In genomic region chr1:236795035-236795756, GRCh38 we compare ENCODE assay signal across 1 cellular context.
TF ChIP-seq lines count a peak whose summit lies in the region.

TSS of gene MTR (plus strand) at chr1:236795292. CDS start at chr1:236795704, 412 bp downstream.

TF ChIP-seq in K562, 482 proteins besides CTCF, POLR2A, EP300 and RAD21 (continued from another document and continues in another):
- TF ChIP-seq AFF4 (CRISPR knock-in tag; IDR thresholded peaks at IDR 0.05), result peak; percentile 85
- TF ChIP-seq ZNF699 (CRISPR knock-in tag; IDR thresholded peaks at IDR 0.05; ENCODE audit: insufficient replicate concordance), result no peak
- TF ChIP-seq MYC (IDR thresholded peaks at IDR 0.05; ENCODE audit: low read depth, low read length), result peak; percentile 93
- TF ChIP-seq MYC (CRISPR knock-in tag; IDR thresholded peaks at IDR 0.05; ENCODE audit: borderline replicate concordance, low read depth), result peak; percentile 99
- TF ChIP-seq ERF (CRISPR knock-in tag; IDR thresholded peaks at IDR 0.05), result peak; percentile 61; the same call in 1 of the 2 replicates
- no peak for TF ChIP-seq FOXM1 (IDR thresholded peaks at IDR 0.05; ENCODE audit: low read depth)
- TF ChIP-seq FOXM1 (CRISPR knock-in tag; IDR thresholded peaks at IDR 0.05; ENCODE audit: low read depth), result no peak
- 0 out of 2 replicates have a peak, but pooled peaks have one; percentile 46 for TF ChIP-seq GABPB2 (CRISPR knock-in tag; conservative IDR thresholded peaks at IDR 0.05)
- peak; percentile 46 for TF ChIP-seq HMGN3 (IDR thresholded peaks at IDR 0.05; ENCODE audit: borderline replicate concordance, extremely low read depth, insufficient read length, low read depth, low read length)
- no peak for TF ChIP-seq GATAD2B (IDR thresholded peaks at IDR 0.05; ENCODE audit: borderline replicate concordance)
- peak; percentile 33 for TF ChIP-seq ZC3H11A (IDR thresholded peaks at IDR 0.05; ENCODE audit: low read depth, low read length)
- TF ChIP-seq DACH1 (IDR thresholded peaks at IDR 0.05; ENCODE audit: partially characterized antibody), result no peak
- TF ChIP-seq BRD4 (IDR thresholded peaks at IDR 0.05), result no peak
- no peak for TF ChIP-seq MTA1 (IDR thresholded peaks at IDR 0.05; ENCODE audit: borderline replicate concordance)
- TF ChIP-seq ESRRB (CRISPR knock-in tag; IDR thresholded peaks at IDR 0.05; ENCODE audit: borderline replicate concordance), result no peak
- TF ChIP-seq EWSR1 (IDR thresholded peaks at IDR 0.05; ENCODE audit: borderline replicate concordance, low read depth, partially characterized antibody), result no peak
- peak in 1 of 2 experiments; percentile 63; a peak in 3 of 4 replicates for TF ChIP-seq MAZ (CRISPR knock-in tag; conservative IDR thresholded peaks at IDR 0.05 in 1 of 2, IDR thresholded peaks at IDR 0.05 in 1 of 2)
- TF ChIP-seq HMG20B (CRISPR knock-in tag; IDR thresholded peaks at IDR 0.05), result no peak
- TF ChIP-seq NFXL1 (CRISPR knock-in tag; IDR thresholded peaks at IDR 0.05), result no peak
- TF ChIP-seq ZNF41 (CRISPR knock-in tag; conservative IDR thresholded peaks at IDR 0.05), result no peak; the same call in 1 of the 2 replicates
- TF ChIP-seq MEF2D (tag; conservative IDR thresholded peaks at IDR 0.05; ENCODE audit: low read depth), result no peak
- no peak for TF ChIP-seq HNRNPK (IDR thresholded peaks at IDR 0.05; ENCODE audit: low read depth, low read length, poor library complexity, severe bottlenecking)
- no peak for TF ChIP-seq CUX1 (CRISPR knock-in tag; IDR thresholded peaks at IDR 0.05)
- peak; percentile 69; the same call in 1 of the 2 replicates for TF ChIP-seq CBX5 (IDR thresholded peaks at IDR 0.05; ENCODE audit: borderline replicate concordance, low read depth)
- TF ChIP-seq CEBPZ (IDR thresholded peaks at IDR 0.05; ENCODE audit: borderline replicate concordance, low read depth, low read length), result no peak; the same call in 1 of the 2 replicates
- TF ChIP-seq ETV6 (IDR thresholded peaks at IDR 0.05; ENCODE audit: borderline replicate concordance in 1 of 2, low read depth in 2 of 2, low read length in 1 of 2), result no peak
- peak; percentile 66; the same call in 1 of the 2 replicates for TF ChIP-seq ETV6 (CRISPR knock-in tag; IDR thresholded peaks at IDR 0.05; ENCODE audit: borderline replicate concordance)
- TF ChIP-seq HSF4 (CRISPR knock-in tag; IDR thresholded peaks at IDR 0.05; ENCODE audit: borderline replicate concordance), result no peak
- TF ChIP-seq MEIS2 (IDR thresholded peaks at IDR 0.05; ENCODE audit: partially characterized antibody), result peak; percentile 76
- TF ChIP-seq PHF20 (IDR thresholded peaks at IDR 0.05; ENCODE audit: partially characterized antibody), result peak; percentile 58
- no peak for TF ChIP-seq MIER1 (IDR thresholded peaks at IDR 0.05; ENCODE audit: low read depth)
- peak; percentile 88 for TF ChIP-seq CXXC5 (CRISPR knock-in tag; IDR thresholded peaks at IDR 0.05)
- no peak for TF ChIP-seq ARID2 (IDR thresholded peaks at IDR 0.05)
- TF ChIP-seq MYBL2 (IDR thresholded peaks at IDR 0.05; ENCODE audit: low read depth), result no peak
- no peak for TF ChIP-seq MYBL2 (CRISPR knock-in tag; IDR thresholded peaks at IDR 0.05; ENCODE audit: borderline replicate concordance)
- no peak for TF ChIP-seq IFI16 (CRISPR knock-in tag; IDR thresholded peaks at IDR 0.05)
- no peak for TF ChIP-seq ZNF280B (CRISPR knock-in tag; IDR thresholded peaks at IDR 0.05)
- no peak for TF ChIP-seq SAFB2 (IDR thresholded peaks at IDR 0.05; ENCODE audit: borderline replicate concordance, low read depth, low read length, severe bottlenecking)
- TF ChIP-seq PRDM10 (IDR thresholded peaks at IDR 0.05; ENCODE audit: partially characterized antibody), result peak; percentile 7
- peak; percentile 65 for TF ChIP-seq CREM (IDR thresholded peaks at IDR 0.05; ENCODE audit: low read depth)
- TF ChIP-seq ZSCAN32 (CRISPR knock-in tag; IDR thresholded peaks at IDR 0.05), result no peak
